Comparison of ENCODE assay signal across 8 cellular contexts in the genomic region with DNA sequence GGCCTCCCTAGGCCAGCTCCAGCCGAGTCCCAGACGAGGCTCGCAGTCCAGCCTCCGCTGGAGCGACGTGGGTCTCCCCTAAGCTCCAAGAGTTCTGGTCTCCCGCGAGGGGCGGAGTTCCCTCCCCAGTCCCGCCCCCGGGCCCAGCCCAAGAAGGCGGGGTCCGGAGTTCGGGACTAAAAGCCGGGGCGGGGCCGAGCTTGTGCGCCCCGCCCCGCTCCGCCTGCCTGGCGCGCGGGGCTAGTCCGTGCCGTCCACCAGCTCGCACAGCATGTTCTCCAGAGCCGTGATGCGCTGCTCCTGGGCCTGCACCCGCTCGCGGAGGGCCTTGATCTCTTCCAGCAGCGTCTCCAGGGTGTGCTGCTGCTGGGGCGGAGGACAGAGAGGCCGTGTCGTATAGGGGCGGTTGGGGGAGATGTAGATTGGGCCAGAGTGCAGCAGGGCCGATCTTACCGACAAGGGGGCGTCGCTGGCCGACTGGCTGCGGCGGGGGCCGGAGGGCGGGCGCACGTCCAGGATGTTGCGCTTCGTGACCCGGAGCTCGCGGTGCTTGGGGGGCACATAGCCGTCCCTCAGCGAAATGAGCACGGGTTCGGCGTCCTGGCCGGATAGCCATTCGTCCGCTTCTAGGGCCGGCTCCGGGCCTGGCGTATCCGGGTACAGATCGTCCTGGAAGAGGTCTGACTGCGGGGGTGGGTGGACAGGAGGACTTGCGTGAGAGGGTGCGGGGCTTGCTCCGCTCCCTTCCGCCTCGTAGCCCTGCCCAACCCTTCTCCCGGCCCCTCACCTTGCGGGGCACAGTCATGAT. TPM values are rescaled to one million over a fixed set of nuclear protein-coding genes. Genes with fewer than 3 reads are reported as not detected.
A peak's percentile ranks its signal among the peaks of the same experiment; 100 is the strongest.
DNase-seq lines count a peak whose midpoint lies in the region; ATAC-seq and TF ChIP-seq lines count a peak whose summit lies in the region.

No MANE protein-coding gene starts in this region.

- H3K4me1 ChIP-seq in ascending aorta (peaks cover 15 to 38% of the 10 kb centered on the region in 2 donors), right atrium auricular region (peaks cover 0 to 78% of the 10 kb centered on the region in 2 donors), urinary bladder (ENCODE audit: insufficient read depth) (peaks cover 1% of the 10 kb centered on the region)

- H3K9me3 ChIP-seq in ascending aorta = no peaks in the 10 kb centered on the region
- no peaks in the 10 kb centered on the region for H3K9me3 ChIP-seq in right atrium auricular region

- TF ChIP-seq CTCF in ascending aorta (IDR thresholded peaks at IDR 0.05) (no peak), right atrium auricular region (IDR thresholded peaks at IDR 0.05) (peak in 1 of 2 donors; percentile 5)

- ATAC-seq in GM19023 (IDR thresholded peaks at IDR 0.05; ENCODE audit: unreplicated experiment) = peak; percentile 61

- H3K36me3 ChIP-seq in ascending aorta = no peaks in the 10 kb centered on the region
- H3K36me3 ChIP-seq in right atrium auricular region = no peaks in the 10 kb centered on the region
- no peaks in the 10 kb centered on the region for H3K36me3 ChIP-seq in urinary bladder (ENCODE audit: insufficient read depth)

- H3K27me3 ChIP-seq in ascending aorta = no peaks in the 10 kb centered on the region
- no peaks in the 10 kb centered on the region for H3K27me3 ChIP-seq in right atrium auricular region

- peak; percentile 90 for DNase-seq in 8988T
- DNase-seq in HuH-7 (ENCODE audit: low spot score) = peak; percentile 92
- peak; percentile 83 for DNase-seq in T-helper 9 cell
- peak; percentile 63 to 91 for DNase-seq in ascending aorta (ENCODE audit: low spot score in 2 of 2)
- peak; percentile 88 for DNase-seq in right atrium auricular region (ENCODE audit: low spot score)
- peak; percentile 36 for DNase-seq in pulmonary artery endothelial cell (ENCODE audit: low read depth, low spot score)

- intact Hi-C loops in ascending aorta (cut with DNase I) = loop anchor here (1.0 kb wide), 1 partner anchor 24 kb away; no protein-coding TSS in a partner anchor

- H3K27ac ChIP-seq in ascending aorta (no peak overlapping the region), right atrium auricular region (peak overlapping the region in 1 of 2 donors; percentile 46), urinary bladder (ENCODE audit: low read depth) (no peak overlapping the region)

- 7% methylated on average over 74 of the region's 74 CpGs for WGBS in urinary bladder

- H3K4me3 ChIP-seq in ascending aorta = peak overlapping the region; percentile 52 to 62
- peak overlapping the region; percentile 30 to 50 for H3K4me3 ChIP-seq in right atrium auricular region
- H3K4me3 ChIP-seq in urinary bladder (ENCODE audit: low read depth, low read length) = peak overlapping the region; percentile 18

RNA-seq across cellular contexts. Expression of a gene that starts 7.0 kb away (rescaled TPM):
- total RNA-seq in ascending aorta (22.0 TPM), right atrium auricular region (10 to 100 TPM; 65.0 to 87.6 TPM), pulmonary artery endothelial cell (1.3 and 3.4 TPM in 2 replicates), urinary bladder (5.2 TPM)
- polyA plus RNA-seq in urinary bladder = 35.0 TPM

RNA-seq across cellular contexts. Expression of a gene that starts 22.8 kb away (rescaled TPM):
- 16.7 TPM for total RNA-seq in ascending aorta
- 1 to 10 TPM; 6.6 to 8.3 TPM for total RNA-seq in right atrium auricular region
- total RNA-seq in pulmonary artery endothelial cell = 12.3 and 19.1 TPM in 2 replicates
- 7.7 TPM for total RNA-seq in urinary bladder
- polyA plus RNA-seq in urinary bladder = 13.6 TPM

RNA-seq across cellular contexts. Expression of a gene that starts 26.2 kb away (rescaled TPM):
- 142 TPM for total RNA-seq in ascending aorta
- total RNA-seq in right atrium auricular region = 10 to 100 TPM; 26.7 to 48.1 TPM
- 44.8 and 53.9 TPM in 2 replicates for total RNA-seq in pulmonary artery endothelial cell
- 14.2 TPM for total RNA-seq in urinary bladder
- polyA plus RNA-seq in urinary bladder = 32.8 TPM

RNA-seq across cellular contexts. Expression of a gene that starts 47.2 kb away (rescaled TPM):
- total RNA-seq in ascending aorta (93.7 TPM), right atrium auricular region (10 to 100 TPM; 48.8 to 67.0 TPM), pulmonary artery endothelial cell (32.2 and 40.9 TPM in 2 replicates), urinary bladder (26.3 TPM)
- polyA plus RNA-seq in urinary bladder = 74.7 TPM

RNA-seq across cellular contexts. Expression of a gene that starts 48.9 kb away (rescaled TPM):
- total RNA-seq in ascending aorta (11.0 TPM), right atrium auricular region (1 to 10 TPM; 9.0 to 9.5 TPM), pulmonary artery endothelial cell (7.1 and 9.1 TPM in 2 replicates), urinary bladder (6.7 TPM)
- 9.8 TPM for polyA plus RNA-seq in urinary bladder

Comparison
In these comparisons a context has a peak if more than half of its experiments do, and no peak if none do; other contexts are left out.
1. DNase-seq: peak in every context shown above with its lines; median percentile 92 in HuH-7; 90 in 8988T; 88 in right atrium auricular region; 83 in T-helper 9 cell; 77 in ascending aorta; 36 in pulmonary artery endothelial cell.